Comparison of ENCODE assay signal across 24 cellular contexts in genomic region chr14:94015223-94015622, GRCh38. TPM values are rescaled to one million over a fixed set of nuclear protein-coding genes. Genes with fewer than 3 reads are reported as not detected.
DNase-seq lines count a peak whose midpoint lies in the region; ATAC-seq, FAIRE-seq and TF ChIP-seq lines count a peak whose summit lies in the region.
"Had no signal": no experiment of that assay in that cellular context is flagged by ENCODE, and none has a peak within 500 bp of the region (broad histone marks: within the 10 kb centered on the region; RNA-seq: fewer than 3 reads in every experiment).

No MANE protein-coding gene starts in this region.

- H3K36me3 Mint-ChIP-seq in H9 (ENCODE audit: insufficient read depth in 1 of 3, low read depth in 3 of 3) = no peaks in the 10 kb centered on the region
- H3K36me3 Mint-ChIP-seq: CD4-positive, CD25-positive, alpha-beta regulatory T cell had no signal

- no peak overlapping the region for H3K27ac ChIP-seq in H9 (ENCODE audit: insufficient read length, low read depth, low read length)
- no peak overlapping the region for H3K27ac ChIP-seq in GM12878 (ENCODE audit: control insufficient read depth, insufficient read depth)
- no peak overlapping the region for H3K27ac ChIP-seq in osteoblast (ENCODE audit: low read depth, low read length)
- H3K27ac ChIP-seq: 22Rv1, BLaER1, SJSA1 had no signal

- in situ Hi-C loops in GM12878 (cut with MboI) = no loop called here

- H3T11ph ChIP-seq in H9 (ENCODE audit: low read length) = no peak overlapping the region

- no peak overlapping the region for H2BK120ac ChIP-seq in H9 (ENCODE audit: low read depth, low read length, poor library complexity, severe bottlenecking)

- FAIRE-seq in GM12878 (lab: Jason Lieb, UNC) = no peak
- FAIRE-seq: GM12892, GM19239, H54 had no signal

- H3K79me1 ChIP-seq in H9 (ENCODE audit: insufficient read depth, low read depth, low read length, poor library complexity, severe bottlenecking) = no peaks in the 10 kb centered on the region

- WGBS in H9 (ENCODE audit: extremely low coverage, insufficient read length, low lambda C conversion rate) = no CpG with 5 or more reads among the region's 2 CpGs
- 32% methylated on average over 2 of the region's 2 CpGs for WGBS in GM12878 (ENCODE audit: insufficient coverage, insufficient replicate concordance, low lambda C conversion rate, missing lambda C conversion rate)

- SMC1A ChIA-PET in GM12878 (lab: Charles Lee; ENCODE audit: uncharacterized antibody, unreplicated experiment) = interaction anchor here (0.7 to 5.4 kb wide), 5 partner anchors 10 to 114 kb away, joined by 3 to 26 read pairs (median 4); partner anchors contain the start of genes IFI27L2 and OTUB2

- no peak overlapping the region for H3K4me2 ChIP-seq in H9 (ENCODE audit: insufficient read depth, insufficient read length, low read length)
- H3K4me2 ChIP-seq in GM12878 (ENCODE audit: control insufficient read depth, insufficient read depth) = no peak overlapping the region
- no peak overlapping the region for H3K4me2 ChIP-seq in osteoblast (ENCODE audit: insufficient read depth, low read length)
- H3K4me2 ChIP-seq: BLaER1 had no signal

- BruUV-seq in GM12878 (replicated peaks; lab: Mats Ljungman, UMichigan) = no TSS peak

- no peak overlapping the region for H3K4me3 Mint-ChIP-seq in H9
- H3K4me3 Mint-ChIP-seq: CD4-positive, CD25-positive, alpha-beta regulatory T cell had no signal

- no peaks in the 10 kb centered on the region for H3K4me1 ChIP-seq in H9 (ENCODE audit: insufficient read depth, low read length)
- peaks cover 21% of the 10 kb centered on the region for H3K4me1 ChIP-seq in GM12878 (ENCODE audit: control insufficient read depth, insufficient read depth, low read length)
- H3K4me1 ChIP-seq in osteoblast (ENCODE audit: insufficient read depth, low read length) = peaks cover 5% of the 10 kb centered on the region
- H3K4me1 ChIP-seq: SJSA1 had no signal

- H3K4me3 ChIP-seq in GM12878 (no peak overlapping the region), osteoblast (ENCODE audit: insufficient read depth, low read length) (no peak overlapping the region)
- H3K4me3 ChIP-seq: BLaER1, SJSA1 had no signal

- H4K5ac ChIP-seq in H9 (ENCODE audit: insufficient read length, low read depth, low read length) = no peak overlapping the region

- RAD21 ChIA-PET in GM12878 (lab: Charles Lee; ENCODE audit: unreplicated experiment) = no interaction called here

- no peak for TF ChIP-seq EP300 in GM12878 (IDR thresholded peaks at IDR 0.05; ENCODE audit: borderline replicate concordance in 1 of 2, control insufficient read depth in 1 of 2, low read depth in 2 of 2, low read length in 2 of 2)

- H3K9me3 ChIP-seq in H9 (ENCODE audit: control insufficient read depth, low read depth, low read length) (no peaks in the 10 kb centered on the region), GM12878 (replicated peaks; ENCODE audit: control insufficient read depth, insufficient read depth, low read length) (no peaks in the 10 kb centered on the region; the same call in 2 of the 3 replicates), osteoblast (ENCODE audit: low read depth, low read length) (no peaks in the 10 kb centered on the region)
- H3K9me3 ChIP-seq: BLaER1, SJSA1 had no signal

- POLR2A ChIA-PET in GM12878 (lab: Charles Lee) = interaction anchor here (1.4 kb wide), 1 partner anchor 11 kb away, joined by 3 read pairs; the partner anchor contains the start of gene OTUB2

- no peak for TF ChIP-seq RAD21 in GM12878 (IDR thresholded peaks at IDR 0.05; ENCODE audit: insufficient read depth, low read depth, low read length)

- no peak for TF ChIP-seq POLR2A in GM12878 (IDR thresholded peaks at IDR 0.05; ENCODE audit: low read depth, low read length)

- no peak overlapping the region for H3K27ac Mint-ChIP-seq in H9
- H3K27ac Mint-ChIP-seq: CD4-positive, CD25-positive, alpha-beta regulatory T cell had no signal

- H3K27me3 ChIP-seq in H9 (ENCODE audit: insufficient read depth, low read length) (no peaks in the 10 kb centered on the region), GM12878 (replicated peaks in 1 of 2; ENCODE audit: control insufficient read depth in 2 of 2, insufficient read depth in 2 of 2, low read length in 1 of 2) (peaks cover 0 to 2% of the 10 kb centered on the region in 2 experiments; a peak in 1 of 4 replicates), osteoblast (ENCODE audit: insufficient read depth, low read length) (peaks cover 15% of the 10 kb centered on the region)
- H3K27me3 ChIP-seq: BLaER1, SJSA1 had no signal

- no peak overlapping the region for H2BK20ac ChIP-seq in H9 (ENCODE audit: low read depth, low read length, poor library complexity, severe bottlenecking)

- H4K20me1 ChIP-seq in H9 (ENCODE audit: control insufficient read depth, insufficient read depth, insufficient read length) (no peaks in the 10 kb centered on the region), GM12878 (ENCODE audit: control insufficient read depth, insufficient read depth) (no peaks in the 10 kb centered on the region), osteoblast (ENCODE audit: insufficient read depth, low read length) (no peaks in the 10 kb centered on the region)
- H4K20me1 ChIP-seq: BLaER1 had no signal

- H3K23ac ChIP-seq in H9 (ENCODE audit: insufficient read length, low read depth, low read length) = no peak overlapping the region

- H3K79me2 ChIP-seq in H9 (ENCODE audit: insufficient read depth, low read length) (no peaks in the 10 kb centered on the region), GM12878 (ENCODE audit: control insufficient read depth, insufficient read depth, low read length) (no peaks in the 10 kb centered on the region), osteoblast (ENCODE audit: insufficient read depth, low read length) (no peaks in the 10 kb centered on the region)

- H2AK5ac ChIP-seq in H9 (ENCODE audit: insufficient read length, low read length) = no peak overlapping the region

- H3K4ac ChIP-seq in H9 (ENCODE audit: low read depth, low read length) = no peak overlapping the region

- peaks cover 3 to 18% of the 10 kb centered on the region in 2 experiments; a peak in 3 of 4 replicates for H3K4me1 Mint-ChIP-seq in H9

- intact Hi-C loops in GM12878 (cut with micrococcal nuclease; ENCODE audit: unreplicated experiment) = no loop called here

- no peak overlapping the region for H3K14ac ChIP-seq in H9 (ENCODE audit: insufficient read depth, low read length)

- no peaks in the 10 kb centered on the region; a peak in 1 of 5 replicates for H3K9me3 Mint-ChIP-seq in H9

- no peak overlapping the region for H3K56ac ChIP-seq in H9 (ENCODE audit: insufficient read length, low read depth, low read length)

- H2BK12ac ChIP-seq in H9 (ENCODE audit: insufficient read length, low read depth, low read length) = no peak overlapping the region

- peaks cover 19% of the 10 kb centered on the region for H3K27me3 Mint-ChIP-seq in H9 (ENCODE audit: low read depth)

- H2AFZ ChIP-seq in H9 (ENCODE audit: low read length) (no peak overlapping the region), GM12878 (ENCODE audit: control insufficient read depth, low read depth, low read length) (no peak overlapping the region), osteoblast (ENCODE audit: low read length) (no peak overlapping the region)

- no peak overlapping the region for H2BK5ac ChIP-seq in H9 (ENCODE audit: insufficient read length, low read length)

- 0 out of 3 replicates have a peak, but pooled peaks have one; percentile 18 for TF ChIP-seq CTCF in H9 (conservative IDR thresholded peaks at IDR 0.05)
- 0 out of 6 replicates have a peak, but pooled peaks of 2 of the 3 experiments have one; percentile 5 to 9 for TF ChIP-seq CTCF in GM12878 (IDR thresholded peaks at IDR 0.05 in 2 of 3, conservative IDR thresholded peaks at IDR 0.05 in 1 of 3; ENCODE audit: control insufficient read depth in 2 of 3, extremely low read depth in 1 of 3, insufficient read depth in 1 of 3, low read depth in 3 of 3, low read length in 3 of 3)
- no peak for TF ChIP-seq CTCF in osteoblast (IDR thresholded peaks at IDR 0.05; ENCODE audit: extremely low read depth, low read depth, low read length)

- no peaks in the 10 kb centered on the region for H3K36me3 ChIP-seq in GM12878 (ENCODE audit: control insufficient read depth in 2 of 2, insufficient read depth in 2 of 2, low read length in 1 of 2)
- no peaks in the 10 kb centered on the region for H3K36me3 ChIP-seq in osteoblast (ENCODE audit: insufficient read depth, low read length)
- H3K36me3 ChIP-seq: BLaER1, SJSA1 had no signal

- H4K8ac ChIP-seq in H9 (replicated peaks; ENCODE audit: insufficient read length, low read depth, low read length) = no peak overlapping the region

- H3K23me2 ChIP-seq in H9 (ENCODE audit: insufficient read length, low read depth, low read length, poor library complexity, severe bottlenecking) = no peaks in the 10 kb centered on the region

- ATAC-seq in GM12878 = peak; percentile 48

- no peak overlapping the region for H3K18ac ChIP-seq in H9 (ENCODE audit: insufficient read length, low read depth, low read length)

- H4K91ac ChIP-seq in H9 (ENCODE audit: insufficient read length, low read depth, low read length) = no peak overlapping the region

- DNase-seq in NCI-H82 (lab: John Stamatoyannopoulos, UW) (peak; percentile 9), NCI-H82 treated with DMSO at 0.1 percent for 48 hours (lab: John Stamatoyannopoulos, UW; ENCODE audit: unreplicated experiment) (no peak), H9 (no peak), GM12878 (ENCODE audit: low read depth, low spot score) (no peak), osteoblast (ENCODE audit: insufficient read length, low spot score, missing footprints) (peak; percentile 68), Ammon's horn (ENCODE audit: low spot score) (no peak), NCI-H1436 treated with DMSO at 0.1 percent for 48 hours (lab: John Stamatoyannopoulos, UW) (no peak), DMS 273 treated with DMSO at 0.1 percent for 48 hours (lab: John Stamatoyannopoulos, UW) (no peak)
- DNase-seq: CD4-positive, CD25-positive, alpha-beta regulatory T cell; NCI-H1092; NCI-H1417 treated with DMSO at 0.1 percent for 48 hours; NCI-H187; NCI-H2081 treated with DMSO at 0.1 percent for 48 hours; NCI-H2171 treated with DMSO at 0.1 percent for 48 hours; NCI-H524; NCI-H774; Right ventricle myocardium superior; RPMI8226 had no signal

- no peak overlapping the region for H3K9ac ChIP-seq in H9 (ENCODE audit: extremely low read depth, insufficient read length, low read length)
- no peak overlapping the region for H3K9ac ChIP-seq in GM12878 (ENCODE audit: control insufficient read depth, insufficient read depth, low read length)
- H3K9ac ChIP-seq: BLaER1 had no signal

- no peak overlapping the region for H2BK15ac ChIP-seq in H9 (ENCODE audit: low read depth, low read length)

- CTCF ChIA-PET in GM12878 (lab: Yijun Ruan, JAX) = interaction anchor here (1.2 to 8.1 kb wide), 8 partner anchors 11 to 121 kb away, joined by 3 to 56 read pairs (median 4); no protein-coding TSS in a partner anchor

RNA-seq across cellular contexts. Expression of gene OTUB2, which starts 10.9 kb away (rescaled TPM):
- 3.6 and 3.7 TPM in 2 replicates for total RNA-seq in H9 (2021)
- 1.3 and 3.2 TPM in 2 replicates for total RNA-seq in GM12878 (2013; cell fraction: nucleolus; rRNA removed)
- 0.49 and 0.56 TPM in 2 replicates for total RNA-seq in GM12878 (2014; rRNA removed)
- 0.40 and 0.46 TPM in 2 replicates for total RNA-seq in GM12878 (2014; rRNA removed; fragmentation: Illumina TruSeq; extraction: Trizol)
- 0.46 and 0.77 TPM in 2 replicates for total RNA-seq in GM12878 (2021)
- polyA plus RNA-seq in GM12878 (2011; ENCODE audit: low read depth) = 0.43 TPM
- polyA plus RNA-seq in GM12878 (2011; rRNA removed) = 0.36 and 0.48 TPM in 2 replicates
- polyA plus RNA-seq in GM12878 (2011; cell fraction: cytosol; rRNA removed) = 0.90 and 0.97 TPM in 2 replicates
- 0.73 and 1.1 TPM in 2 replicates for polyA plus RNA-seq in GM12878 (2011; cell fraction: nucleus; rRNA removed)
- polyA plus RNA-seq in GM12878 (2012) = 0.46 and 0.51 TPM in 2 replicates
- polyA plus RNA-seq in GM12878 (2014; fragmentation: Illumina TruSeq; extraction: Trizol) = 0.41 and 0.47 TPM in 2 replicates
- under 1 TPM; 0.05 to 0.18 TPM for polyA plus RNA-seq in GM12878 (2014; fragmentation: Nextera tagmentation; extraction: Ambion mirVana)
- 0.26 and 0.49 TPM in 2 replicates for polyA plus RNA-seq in GM12878 (2014; rRNA removed)
- under 1 TPM; 0.25 to 0.82 TPM for polyA plus RNA-seq in GM12878 (2016; fragmentation: Nextera tagmentation; extraction: Ambion mirVana)
- polyA minus RNA-seq in GM12878 (2011; rRNA and poly(A)+ RNA removed) = 1.1 and 1.3 TPM in 2 replicates
- 0.42 TPM in 1 of 2 replicates, not detected in the other for polyA minus RNA-seq in GM12878 (2011; cell fraction: cytosol; rRNA and poly(A)+ RNA removed)
- polyA minus RNA-seq in GM12878 (2011; cell fraction: nucleus; rRNA and poly(A)+ RNA removed) = 0.48 and 0.67 TPM in 2 replicates
- total RNA-seq in osteoblast = 1.2 and 1.4 TPM in 2 replicates

RNA-seq across cellular contexts. Expression of gene CCDC197, which starts 18.1 kb away (rescaled TPM):
- not detected in 2 replicates for total RNA-seq in H9 (2021)
- total RNA-seq in GM12878 (2013; cell fraction: nucleolus; rRNA removed) = 1.2 TPM in 2 replicates
- total RNA-seq in GM12878 (2014; rRNA removed) = not detected in 2 replicates
- not detected in 2 replicates for total RNA-seq in GM12878 (2014; rRNA removed; fragmentation: Illumina TruSeq; extraction: Trizol)
- total RNA-seq in GM12878 (2021) = not detected in 2 replicates
- not detected for polyA plus RNA-seq in GM12878 (2011; ENCODE audit: low read depth)
- 0.12 and 0.16 TPM in 2 replicates for polyA plus RNA-seq in GM12878 (2011; rRNA removed)
- 0.04 TPM in 1 of 2 replicates, not detected in the other for polyA plus RNA-seq in GM12878 (2011; cell fraction: cytosol; rRNA removed)
- polyA plus RNA-seq in GM12878 (2011; cell fraction: nucleus; rRNA removed) = 0.28 and 0.56 TPM in 2 replicates
- polyA plus RNA-seq in GM12878 (2012) = 0.17 TPM in 1 of 2 replicates, not detected in the other
- not detected in 2 replicates for polyA plus RNA-seq in GM12878 (2014; fragmentation: Illumina TruSeq; extraction: Trizol)
- polyA plus RNA-seq in GM12878 (2014; fragmentation: Nextera tagmentation; extraction: Ambion mirVana) = not detected
- polyA plus RNA-seq in GM12878 (2014; rRNA removed) = not detected in 2 replicates
- not detected for polyA plus RNA-seq in GM12878 (2016; fragmentation: Nextera tagmentation; extraction: Ambion mirVana)
- 0.21 TPM in 1 of 2 replicates, not detected in the other for polyA minus RNA-seq in GM12878 (2011; rRNA and poly(A)+ RNA removed)
- not detected in 2 replicates for polyA minus RNA-seq in GM12878 (2011; cell fraction: cytosol; rRNA and poly(A)+ RNA removed)
- polyA minus RNA-seq in GM12878 (2011; cell fraction: nucleus; rRNA and poly(A)+ RNA removed) = 0.24 TPM in 1 of 2 replicates, not detected in the other
- total RNA-seq in osteoblast = not detected in 2 replicates
- total RNA-seq: CD4-positive, CD25-positive, alpha-beta regulatory T cell; SJSA1 had no signal
- polyA plus RNA-seq: CD4-positive, CD25-positive, alpha-beta regulatory T cell had no signal

RNA-seq across cellular contexts. Expression of gene ASB2, which starts 38.9 kb away (rescaled TPM):
- 0.35 and 1.3 TPM in 2 replicates for total RNA-seq in H9 (2021)
- total RNA-seq in GM12878 (2013; cell fraction: nucleolus; rRNA removed) = 74.5 and 81.9 TPM in 2 replicates
- 46.4 and 53.5 TPM in 2 replicates for total RNA-seq in GM12878 (2014; rRNA removed)
- 21.5 and 26.9 TPM in 2 replicates for total RNA-seq in GM12878 (2014; rRNA removed; fragmentation: Illumina TruSeq; extraction: Trizol)
- 40.0 and 40.4 TPM in 2 replicates for total RNA-seq in GM12878 (2021)
- 18.9 TPM for polyA plus RNA-seq in GM12878 (2011; ENCODE audit: low read depth)
- polyA plus RNA-seq in GM12878 (2011; rRNA removed) = 8.5 and 16.9 TPM in 2 replicates
- 22.6 and 38.7 TPM in 2 replicates for polyA plus RNA-seq in GM12878 (2011; cell fraction: cytosol; rRNA removed)
- 45.6 and 71.8 TPM in 2 replicates for polyA plus RNA-seq in GM12878 (2011; cell fraction: nucleus; rRNA removed)
- polyA plus RNA-seq in GM12878 (2012) = 18.6 and 50.6 TPM in 2 replicates
- polyA plus RNA-seq in GM12878 (2014; fragmentation: Illumina TruSeq; extraction: Trizol) = 12.3 and 21.9 TPM in 2 replicates
- 1 to 10 TPM; 3.0 to 7.4 TPM for polyA plus RNA-seq in GM12878 (2014; fragmentation: Nextera tagmentation; extraction: Ambion mirVana)
- 50.0 and 54.5 TPM in 2 replicates for polyA plus RNA-seq in GM12878 (2014; rRNA removed)
- polyA plus RNA-seq in GM12878 (2016; fragmentation: Nextera tagmentation; extraction: Ambion mirVana) = 10 to 100 TPM; 51.7 to 54.8 TPM
- 20.3 and 37.3 TPM in 2 replicates for polyA minus RNA-seq in GM12878 (2011; rRNA and poly(A)+ RNA removed)
- 8.8 and 11.7 TPM in 2 replicates for polyA minus RNA-seq in GM12878 (2011; cell fraction: cytosol; rRNA and poly(A)+ RNA removed)
- polyA minus RNA-seq in GM12878 (2011; cell fraction: nucleus; rRNA and poly(A)+ RNA removed) = 26.7 and 36.0 TPM in 2 replicates
- total RNA-seq in osteoblast = 0.88 and 1.1 TPM in 2 replicates

Comparison
In these comparisons a context has a peak if more than half of its experiments do, and no peak if none do; other contexts are left out.
1. DNase-seq: peak in NCI-H82 (single experiment) and osteoblast (single experiment); none in NCI-H82 treated with DMSO at 0.1 percent for 48 hours (single experiment), H9 (single experiment), GM12878 (single experiment), Ammon's horn (single experiment), NCI-H1436 treated with DMSO at 0.1 percent for 48 hours (single experiment) and DMS 273 treated with DMSO at 0.1 percent for 48 hours (single experiment).